Comparison of ENCODE assay signal across 1 cellular context in the genomic region with DNA sequence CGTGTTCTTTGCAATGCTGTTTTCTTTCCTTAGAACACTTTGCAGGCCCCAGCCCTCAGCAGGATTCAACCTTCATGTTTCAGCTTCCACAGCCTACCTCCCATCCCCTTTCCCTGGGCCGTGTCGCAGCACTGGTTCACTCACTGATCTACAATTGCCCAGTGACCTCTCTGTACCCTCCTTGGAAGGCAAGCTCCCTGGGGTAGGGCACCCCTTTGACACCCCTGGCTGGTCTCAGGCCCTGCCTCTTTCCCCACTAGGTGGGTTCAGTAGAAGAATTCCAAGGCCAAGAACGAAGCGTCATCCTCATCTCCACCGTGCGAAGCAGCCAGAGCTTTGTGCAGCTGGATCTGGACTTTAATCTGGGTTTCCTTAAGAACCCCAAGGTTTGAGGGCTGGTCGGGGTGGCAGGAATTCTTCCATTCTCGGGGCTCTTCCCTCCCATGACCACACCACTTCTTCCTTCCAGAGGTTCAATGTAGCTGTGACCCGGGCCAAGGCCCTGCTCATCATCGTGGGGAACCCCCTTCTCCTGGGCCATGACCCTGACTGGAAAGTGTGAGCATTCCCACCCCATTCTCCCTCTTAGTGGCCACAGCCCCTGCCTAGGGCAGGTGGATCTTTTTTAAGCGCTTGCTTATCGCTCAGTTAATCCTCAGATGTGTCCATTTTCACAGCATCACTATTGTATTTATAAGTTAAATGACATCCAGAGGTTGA.
TF ChIP-seq lines count a peak whose summit lies in the region.

No MANE protein-coding gene starts in this region.

TF ChIP-seq in HEK293, 187 proteins besides CTCF, POLR2A, EP300 and RAD21 (continued from another document):
- TF ChIP-seq, protein P1, sequence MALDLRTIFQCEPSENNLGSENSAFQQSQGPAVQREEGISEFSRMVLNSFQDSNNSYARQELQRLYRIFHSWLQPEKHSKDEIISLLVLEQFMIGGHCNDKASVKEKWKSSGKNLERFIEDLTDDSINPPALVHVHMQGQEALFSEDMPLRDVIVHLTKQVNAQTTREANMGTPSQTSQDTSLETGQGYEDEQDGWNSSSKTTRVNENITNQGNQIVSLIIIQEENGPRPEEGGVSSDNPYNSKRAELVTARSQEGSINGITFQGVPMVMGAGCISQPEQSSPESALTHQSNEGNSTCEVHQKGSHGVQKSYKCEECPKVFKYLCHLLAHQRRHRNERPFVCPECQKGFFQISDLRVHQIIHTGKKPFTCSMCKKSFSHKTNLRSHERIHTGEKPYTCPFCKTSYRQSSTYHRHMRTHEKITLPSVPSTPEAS (tag by site-specific recombination; IDR thresholded peaks at IDR 0.05): no peak
- TF ChIP-seq EGR2 (tag by site-specific recombination; IDR thresholded peaks at IDR 0.05; ENCODE audit: low read depth): no peak
- TF ChIP-seq ZNF621 (tag by site-specific recombination; IDR thresholded peaks at IDR 0.05): no peak
- TF ChIP-seq, protein P2, sequence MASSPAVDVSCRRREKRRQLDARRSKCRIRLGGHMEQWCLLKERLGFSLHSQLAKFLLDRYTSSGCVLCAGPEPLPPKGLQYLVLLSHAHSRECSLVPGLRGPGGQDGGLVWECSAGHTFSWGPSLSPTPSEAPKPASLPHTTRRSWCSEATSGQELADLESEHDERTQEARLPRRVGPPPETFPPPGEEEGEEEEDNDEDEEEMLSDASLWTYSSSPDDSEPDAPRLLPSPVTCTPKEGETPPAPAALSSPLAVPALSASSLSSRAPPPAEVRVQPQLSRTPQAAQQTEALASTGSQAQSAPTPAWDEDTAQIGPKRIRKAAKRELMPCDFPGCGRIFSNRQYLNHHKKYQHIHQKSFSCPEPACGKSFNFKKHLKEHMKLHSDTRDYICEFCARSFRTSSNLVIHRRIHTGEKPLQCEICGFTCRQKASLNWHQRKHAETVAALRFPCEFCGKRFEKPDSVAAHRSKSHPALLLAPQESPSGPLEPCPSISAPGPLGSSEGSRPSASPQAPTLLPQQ (tag by site-specific recombination; IDR thresholded peaks at IDR 0.05): no peak
- TF ChIP-seq ZNF302 (tag by site-specific recombination; IDR thresholded peaks at IDR 0.05; ENCODE audit: low read depth): no peak
- TF ChIP-seq ZNF707 (tag by site-specific recombination; IDR thresholded peaks at IDR 0.05): no peak
- TF ChIP-seq, protein P3, sequence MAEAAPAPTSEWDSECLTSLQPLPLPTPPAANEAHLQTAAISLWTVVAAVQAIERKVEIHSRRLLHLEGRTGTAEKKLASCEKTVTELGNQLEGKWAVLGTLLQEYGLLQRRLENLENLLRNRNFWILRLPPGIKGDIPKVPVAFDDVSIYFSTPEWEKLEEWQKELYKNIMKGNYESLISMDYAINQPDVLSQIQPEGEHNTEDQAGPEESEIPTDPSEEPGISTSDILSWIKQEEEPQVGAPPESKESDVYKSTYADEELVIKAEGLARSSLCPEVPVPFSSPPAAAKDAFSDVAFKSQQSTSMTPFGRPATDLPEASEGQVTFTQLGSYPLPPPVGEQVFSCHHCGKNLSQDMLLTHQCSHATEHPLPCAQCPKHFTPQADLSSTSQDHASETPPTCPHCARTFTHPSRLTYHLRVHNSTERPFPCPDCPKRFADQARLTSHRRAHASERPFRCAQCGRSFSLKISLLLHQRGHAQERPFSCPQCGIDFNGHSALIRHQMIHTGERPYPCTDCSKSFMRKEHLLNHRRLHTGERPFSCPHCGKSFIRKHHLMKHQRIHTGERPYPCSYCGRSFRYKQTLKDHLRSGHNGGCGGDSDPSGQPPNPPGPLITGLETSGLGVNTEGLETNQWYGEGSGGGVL (tag by site-specific recombination; IDR thresholded peaks at IDR 0.05): no peak
- TF ChIP-seq, protein P4, sequence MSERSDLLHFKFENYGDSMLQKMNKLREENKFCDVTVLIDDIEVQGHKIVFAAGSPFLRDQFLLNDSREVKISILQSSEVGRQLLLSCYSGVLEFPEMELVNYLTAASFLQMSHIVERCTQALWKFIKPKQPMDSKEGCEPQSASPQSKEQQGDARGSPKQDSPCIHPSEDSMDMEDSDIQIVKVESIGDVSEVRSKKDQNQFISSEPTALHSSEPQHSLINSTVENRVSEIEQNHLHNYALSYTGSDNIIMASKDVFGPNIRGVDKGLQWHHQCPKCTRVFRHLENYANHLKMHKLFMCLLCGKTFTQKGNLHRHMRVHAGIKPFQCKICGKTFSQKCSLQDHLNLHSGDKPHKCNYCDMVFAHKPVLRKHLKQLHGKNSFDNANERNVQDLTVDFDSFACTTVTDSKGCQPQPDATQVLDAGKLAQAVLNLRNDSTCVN (tag by site-specific recombination; optimal IDR thresholded peaks at IDR 0.05): no peak
- no peak for TF ChIP-seq ZNF133 (tag by site-specific recombination; IDR thresholded peaks at IDR 0.05)
- no peak for TF ChIP-seq ZNF701 (tag by site-specific recombination; IDR thresholded peaks at IDR 0.05)
- TF ChIP-seq ZNF132 (tag by site-specific recombination; IDR thresholded peaks at IDR 0.05; ENCODE audit: borderline replicate concordance): no peak
